23 cellular contexts compared by ENCODE assay signal in genomic region chr20:33377366-33377765, GRCh38. TPM values are rescaled to one million over a fixed set of nuclear protein-coding genes. Genes with fewer than 3 reads are reported as not detected.
DNase-seq lines count a peak whose midpoint lies in the region; ATAC-seq and TF ChIP-seq lines count a peak whose summit lies in the region.
"Had no signal": no experiment of that assay in that cellular context is flagged by ENCODE, and none has a peak within 500 bp of the region (broad histone marks: within the 10 kb centered on the region; RNA-seq: fewer than 3 reads in every experiment).

No MANE protein-coding gene starts in this region.

- H2BK12ac ChIP-seq in H9 (ENCODE audit: insufficient read length, low read depth, low read length), result no peak overlapping the region

- no peak for TF ChIP-seq CTCF in H9 (conservative IDR thresholded peaks at IDR 0.05)

- no peak overlapping the region for H4K91ac ChIP-seq in H9 (ENCODE audit: insufficient read length, low read depth, low read length)

- H3K4me3 Mint-ChIP-seq in activated T-cell treated with anti-CD3 and anti-CD28 coated beads, Interleukin-2, amount 50 U/mL, for 24 hours, result no peak overlapping the region
- peak overlapping the region in 4 of 8 donors; percentile 34 to 53 (median 37) for H3K4me3 Mint-ChIP-seq in CD4-positive, alpha-beta memory T cell
- no peak overlapping the region for H3K4me3 Mint-ChIP-seq in T-helper 1 cell treated with Interleukin-12 subunit alpha and Interleukin-12 subunit beta and Interleukin-4 antibody, amounts not matched to agents 30 μg/mL and 1 μg/mL, for 36 hours
- H3K4me3 Mint-ChIP-seq in naive thymus-derived CD4-positive, alpha-beta T cell, result no peak overlapping the region
- H3K4me3 Mint-ChIP-seq in H9, result no peak overlapping the region
- H3K4me3 Mint-ChIP-seq: GM23338, IgD-negative memory B cell had no signal

- no peaks in the 10 kb centered on the region for H3K79me1 ChIP-seq in H9 (ENCODE audit: insufficient read depth, low read depth, low read length, poor library complexity, severe bottlenecking)

- no peaks in the 10 kb centered on the region for H3K27me3 Mint-ChIP-seq in activated T-cell treated with anti-CD3 and anti-CD28 coated beads, Interleukin-2, amount 50 U/mL, for 24 hours
- H3K27me3 Mint-ChIP-seq in CD4-positive, alpha-beta memory T cell, result no peaks in the 10 kb centered on the region
- H3K27me3 Mint-ChIP-seq in T-helper 1 cell treated with Interleukin-12 subunit alpha and Interleukin-12 subunit beta and Interleukin-4 antibody, amounts not matched to agents 30 μg/mL and 1 μg/mL, for 36 hours (ENCODE audit: low read depth), result no peaks in the 10 kb centered on the region
- H3K27me3 Mint-ChIP-seq in naive thymus-derived CD4-positive, alpha-beta T cell, result no peaks in the 10 kb centered on the region
- no peaks in the 10 kb centered on the region for H3K27me3 Mint-ChIP-seq in H9 (ENCODE audit: low read depth)
- H3K27me3 Mint-ChIP-seq: IgD-negative memory B cell had no signal

- H4K8ac ChIP-seq in H9 (replicated peaks; ENCODE audit: insufficient read length, low read depth, low read length), result no peak overlapping the region

- H4K5ac ChIP-seq in H9 (ENCODE audit: insufficient read length, low read depth, low read length), result no peak overlapping the region

- H3K27ac Mint-ChIP-seq in activated T-cell treated with anti-CD3 and anti-CD28 coated beads, Interleukin-2, amount 50 U/mL, for 24 hours, result peak overlapping the region; percentile 51
- H3K27ac Mint-ChIP-seq in CD4-positive, alpha-beta memory T cell, result peak overlapping the region; percentile 50 to 87 (median 77)
- peak overlapping the region; percentile 49 for H3K27ac Mint-ChIP-seq in T-helper 1 cell treated with Interleukin-12 subunit alpha and Interleukin-12 subunit beta and Interleukin-4 antibody, amounts not matched to agents 30 μg/mL and 1 μg/mL, for 36 hours
- H3K27ac Mint-ChIP-seq in naive thymus-derived CD4-positive, alpha-beta T cell, result peak overlapping the region; percentile 30 to 86 (median 66)
- no peak overlapping the region for H3K27ac Mint-ChIP-seq in H9
- H3K27ac Mint-ChIP-seq: GM23338 had no signal

- H3K4ac ChIP-seq in H9 (ENCODE audit: low read depth, low read length), result no peak overlapping the region

- peaks cover 83% of the 10 kb centered on the region for H3K36me3 Mint-ChIP-seq in activated T-cell treated with anti-CD3 and anti-CD28 coated beads, Interleukin-2, amount 50 U/mL, for 24 hours (ENCODE audit: low read depth)
- H3K36me3 Mint-ChIP-seq in CD4-positive, alpha-beta memory T cell, result peaks cover 48 to 55% of the 10 kb centered on the region in 2 donors
- peaks cover 22% of the 10 kb centered on the region for H3K36me3 Mint-ChIP-seq in T-helper 1 cell treated with Interleukin-12 subunit alpha and Interleukin-12 subunit beta and Interleukin-4 antibody, amounts not matched to agents 30 μg/mL and 1 μg/mL, for 36 hours (ENCODE audit: low read depth)
- peaks cover 3 to 43% (median 23%) of the 10 kb centered on the region in 5 donors for H3K36me3 Mint-ChIP-seq in naive thymus-derived CD4-positive, alpha-beta T cell
- peaks cover 29 to 70% (median 48%) of the 10 kb centered on the region in 3 experiments for H3K36me3 Mint-ChIP-seq in H9 (ENCODE audit: insufficient read depth in 1 of 3, low read depth in 3 of 3)

- POLR2A ChIA-PET in CD4-positive, alpha-beta memory T cell (lab: Charles Lee; ENCODE audit: partially characterized antibody), result interaction anchor here (1.0 to 1.5 kb wide), 2 partner anchors 24 to 343 kb away, joined by 3 to 4 read pairs; partner anchors contain the start of gene CDK5RAP1
- POLR2A ChIA-PET in naive thymus-derived CD4-positive, alpha-beta T cell (lab: Charles Lee), result interaction anchor here (0.6 kb wide), 1 partner anchor 304 kb away, joined by 4 read pairs; no protein-coding TSS in a partner anchor

- H2AK5ac ChIP-seq in H9 (ENCODE audit: insufficient read length, low read length), result no peak overlapping the region

- no peak overlapping the region for H3K56ac ChIP-seq in H9 (ENCODE audit: insufficient read length, low read depth, low read length)

- intact Hi-C loops in CD4-positive, alpha-beta memory T cell (cut with micrococcal nuclease), result no loop called here
- intact Hi-C loops in naive thymus-derived CD4-positive, alpha-beta T cell (cut with micrococcal nuclease), result no loop called here

- no peak overlapping the region for H3K23ac ChIP-seq in H9 (ENCODE audit: insufficient read length, low read depth, low read length)

- no peaks in the 10 kb centered on the region for H3K27me3 ChIP-seq in CD4-positive, alpha-beta memory T cell (ENCODE audit: insufficient read depth, low read length)
- no peaks in the 10 kb centered on the region for H3K27me3 ChIP-seq in naive thymus-derived CD4-positive, alpha-beta T cell (ENCODE audit: control insufficient read depth in 2 of 2, insufficient read depth in 2 of 2, low read length in 2 of 2)
- no peaks in the 10 kb centered on the region for H3K27me3 ChIP-seq in H9 (ENCODE audit: insufficient read depth, low read length)

- H3K18ac ChIP-seq in H9 (ENCODE audit: insufficient read length, low read depth, low read length), result no peak overlapping the region

- peaks cover 28% of the 10 kb centered on the region for H3K36me3 ChIP-seq in CD4-positive, alpha-beta memory T cell (ENCODE audit: insufficient read depth, low read length)
- H3K36me3 ChIP-seq in naive thymus-derived CD4-positive, alpha-beta T cell (ENCODE audit: control insufficient read depth in 2 of 3, insufficient read depth in 3 of 3, low read length in 3 of 3), result peaks cover 7 to 54% (median 8%) of the 10 kb centered on the region in 3 experiments

- H3K27ac ChIP-seq in CD4-positive, alpha-beta memory T cell (ENCODE audit: low read depth, low read length), result no peak overlapping the region
- peak overlapping the region; percentile 27 for H3K27ac ChIP-seq in naive thymus-derived CD4-positive, alpha-beta T cell (ENCODE audit: low read depth, low read length)
- no peak overlapping the region for H3K27ac ChIP-seq in H9 (ENCODE audit: insufficient read length, low read depth, low read length)
- H3K27ac ChIP-seq: A549, C4-2B, HL-60 had no signal

- peaks cover 29% of the 10 kb centered on the region for H3K4me1 ChIP-seq in CD4-positive, alpha-beta memory T cell (ENCODE audit: insufficient read depth, low read length)
- peaks cover 0 to 16% of the 10 kb centered on the region in 2 donors for H3K4me1 ChIP-seq in naive thymus-derived CD4-positive, alpha-beta T cell (ENCODE audit: control insufficient read depth in 2 of 2, insufficient read depth in 2 of 2, low read length in 2 of 2)
- H3K4me1 ChIP-seq in H9 (ENCODE audit: insufficient read depth, low read length), result no peaks in the 10 kb centered on the region

- H3K9me3 Mint-ChIP-seq in activated T-cell treated with anti-CD3 and anti-CD28 coated beads, Interleukin-2, amount 50 U/mL, for 24 hours, result no peaks in the 10 kb centered on the region
- no peaks in the 10 kb centered on the region for H3K9me3 Mint-ChIP-seq in CD4-positive, alpha-beta memory T cell
- no peaks in the 10 kb centered on the region for H3K9me3 Mint-ChIP-seq in T-helper 1 cell treated with Interleukin-12 subunit alpha and Interleukin-12 subunit beta and Interleukin-4 antibody, amounts not matched to agents 30 μg/mL and 1 μg/mL, for 36 hours
- no peaks in the 10 kb centered on the region for H3K9me3 Mint-ChIP-seq in naive thymus-derived CD4-positive, alpha-beta T cell
- H3K9me3 Mint-ChIP-seq in H9, result no peaks in the 10 kb centered on the region
- H3K9me3 Mint-ChIP-seq: GM23338, IgD-negative memory B cell had no signal

- H2BK120ac ChIP-seq in H9 (ENCODE audit: low read depth, low read length, poor library complexity, severe bottlenecking), result no peak overlapping the region

- H2BK5ac ChIP-seq in H9 (ENCODE audit: insufficient read length, low read length), result no peak overlapping the region

- WGBS in H9 (ENCODE audit: extremely low coverage, insufficient read length, low lambda C conversion rate), result no CpG with 5 or more reads among the region's 2 CpGs

- peaks cover 30% of the 10 kb centered on the region for H3K4me1 Mint-ChIP-seq in activated T-cell treated with anti-CD3 and anti-CD28 coated beads, Interleukin-2, amount 50 U/mL, for 24 hours (ENCODE audit: low read depth)
- H3K4me1 Mint-ChIP-seq in CD4-positive, alpha-beta memory T cell, result peaks cover 27 to 48% (median 36%) of the 10 kb centered on the region in 4 donors
- peaks cover 30% of the 10 kb centered on the region for H3K4me1 Mint-ChIP-seq in T-helper 1 cell treated with Interleukin-12 subunit alpha and Interleukin-12 subunit beta and Interleukin-4 antibody, amounts not matched to agents 30 μg/mL and 1 μg/mL, for 36 hours (ENCODE audit: low read depth)
- H3K4me1 Mint-ChIP-seq in naive thymus-derived CD4-positive, alpha-beta T cell, result peaks cover 5 to 37% (median 28%) of the 10 kb centered on the region in 7 donors
- H3K4me1 Mint-ChIP-seq in H9, result no peaks in the 10 kb centered on the region
- H3K4me1 Mint-ChIP-seq: GM23338 had no signal

- no peak overlapping the region for H3T11ph ChIP-seq in H9 (ENCODE audit: low read length)

- H3K14ac ChIP-seq in H9 (ENCODE audit: insufficient read depth, low read length), result no peak overlapping the region

- no peak for DNase-seq in activated T-cell treated with anti-CD3 and anti-CD28 coated beads, Interleukin-2, amount 50 U/mL, for 24 hours
- DNase-seq in activated T-cell treated with anti-CD3 and anti-CD28 coated beads, Interleukin-2, amount 50 U/mL, for 48 hours, result no peak
- peak in 3 of 5 donors; percentile 15 to 19 (median 18) for DNase-seq in CD4-positive, alpha-beta memory T cell
- peak in 2 of 9 donors; percentile 9 to 13 for DNase-seq in naive thymus-derived CD4-positive, alpha-beta T cell
- DNase-seq in UCSD-AML1 (lab: John Stamatoyannopoulos, UW; ENCODE audit: unreplicated experiment), result no peak
- no peak for DNase-seq in H9
- no peak for DNase-seq in CD1c-positive myeloid dendritic cell (ENCODE audit: extremely low spot score)
- DNase-seq: DMS53, HCEC 1CT, NCI-H1092, NCI-H1417 treated with DMSO at 0.1 percent for 48 hours, NCI-H1694 treated with DMSO at 0.1 percent for 48 hours, NCI-H2081, NCI-H2227 treated with DMSO at 0.1 percent for 48 hours, NCI-H526 treated with DMSO at 0.1 percent for 48 hours, Right ventricle myocardium superior, RPMI8226 had no signal

- no peak for ATAC-seq in naive thymus-derived CD4-positive, alpha-beta T cell
- ATAC-seq: A549, GM23338 had no signal

- H3K4me3 ChIP-seq in CD4-positive, alpha-beta memory T cell (ENCODE audit: low read length in 2 of 2), result no peak overlapping the region
- H3K4me3 ChIP-seq in naive thymus-derived CD4-positive, alpha-beta T cell (ENCODE audit: low read length), result no peak overlapping the region
- H3K4me3 ChIP-seq: A549, GM23338 had no signal

- H2BK20ac ChIP-seq in H9 (ENCODE audit: low read depth, low read length, poor library complexity, severe bottlenecking), result no peak overlapping the region

- no peaks in the 10 kb centered on the region for H3K79me2 ChIP-seq in H9 (ENCODE audit: insufficient read depth, low read length)

- H4K20me1 ChIP-seq in H9 (ENCODE audit: control insufficient read depth, insufficient read depth, insufficient read length), result no peaks in the 10 kb centered on the region

- no peak overlapping the region for H3K9ac ChIP-seq in H9 (ENCODE audit: extremely low read depth, insufficient read length, low read length)

- H3K9me3 ChIP-seq in CD4-positive, alpha-beta memory T cell (ENCODE audit: control insufficient read depth in 1 of 2, low read length in 2 of 2), result no peaks in the 10 kb centered on the region
- no peaks in the 10 kb centered on the region for H3K9me3 ChIP-seq in naive thymus-derived CD4-positive, alpha-beta T cell (ENCODE audit: control insufficient read depth in 2 of 3, low read length in 3 of 3)
- H3K9me3 ChIP-seq in H9 (ENCODE audit: control insufficient read depth, low read depth, low read length), result no peaks in the 10 kb centered on the region
- H3K9me3 ChIP-seq: A549 had no signal

- no peak overlapping the region for H2AFZ ChIP-seq in H9 (ENCODE audit: low read length)
- H2AFZ ChIP-seq: GM23338 had no signal

- no peak overlapping the region for H3K4me2 ChIP-seq in H9 (ENCODE audit: insufficient read depth, insufficient read length, low read length)
- H3K4me2 ChIP-seq: A549, GM23338 had no signal

- H2BK15ac ChIP-seq in H9 (ENCODE audit: low read depth, low read length), result no peak overlapping the region

- CTCF ChIA-PET in CD4-positive, alpha-beta memory T cell (lab: Charles Lee; ENCODE audit: partially characterized antibody), result interaction anchor here (1.3 to 1.6 kb wide), 2 partner anchors 8 to 20 kb away, joined by 4 to 6 read pairs; no protein-coding TSS in a partner anchor
- CTCF ChIA-PET in naive thymus-derived CD4-positive, alpha-beta T cell (lab: Charles Lee), result no interaction called here

- H3K23me2 ChIP-seq in H9 (ENCODE audit: insufficient read length, low read depth, low read length, poor library complexity, severe bottlenecking), result no peaks in the 10 kb centered on the region

RNA-seq across cellular contexts. Expression of gene CDK5RAP1, which starts 24.0 kb away (rescaled TPM):
- total RNA-seq in CD4-positive, alpha-beta memory T cell, result 10 to 100 TPM; 50.9 to 51.8 TPM
- polyA plus RNA-seq in CD4-positive, alpha-beta memory T cell, result 10 to 100 TPM; 39.8 to 41.8 TPM
- 10 to 100 TPM; 33.6 to 51.8 (median 49.4) TPM for total RNA-seq in naive thymus-derived CD4-positive, alpha-beta T cell
- 10 to 100 TPM; 41.4 to 48.1 TPM for polyA plus RNA-seq in naive thymus-derived CD4-positive, alpha-beta T cell
- 66.4 and 69.2 TPM in 2 replicates for total RNA-seq in H9 (2021)

Comparison
In these comparisons a context has a peak if more than half of its experiments do, and no peak if none do; other contexts are left out.
1. DNase-seq: peak in CD4-positive, alpha-beta memory T cell (3 of 5); none in activated T-cell treated with anti-CD3 and anti-CD28 coated beads, Interleukin-2, amount 50 U/mL, for 24 hours (single experiment), activated T-cell treated with anti-CD3 and anti-CD28 coated beads, Interleukin-2, amount 50 U/mL, for 48 hours (0 of 2), UCSD-AML1 (single experiment), H9 (single experiment) and CD1c-positive myeloid dendritic cell (single experiment).
2. H3K27ac Mint-ChIP-seq: peak in activated T-cell treated with anti-CD3 and anti-CD28 coated beads, Interleukin-2, amount 50 U/mL, for 24 hours (single experiment), CD4-positive, alpha-beta memory T cell (7 of 7), T-helper 1 cell treated with Interleukin-12 subunit alpha and Interleukin-12 subunit beta and Interleukin-4 antibody, amounts not matched to agents 30 μg/mL and 1 μg/mL, for 36 hours (single experiment) and naive thymus-derived CD4-positive, alpha-beta T cell (9 of 9); none in H9 (0 of 3).